23 cellular contexts compared by ENCODE assay signal in the genomic region with DNA sequence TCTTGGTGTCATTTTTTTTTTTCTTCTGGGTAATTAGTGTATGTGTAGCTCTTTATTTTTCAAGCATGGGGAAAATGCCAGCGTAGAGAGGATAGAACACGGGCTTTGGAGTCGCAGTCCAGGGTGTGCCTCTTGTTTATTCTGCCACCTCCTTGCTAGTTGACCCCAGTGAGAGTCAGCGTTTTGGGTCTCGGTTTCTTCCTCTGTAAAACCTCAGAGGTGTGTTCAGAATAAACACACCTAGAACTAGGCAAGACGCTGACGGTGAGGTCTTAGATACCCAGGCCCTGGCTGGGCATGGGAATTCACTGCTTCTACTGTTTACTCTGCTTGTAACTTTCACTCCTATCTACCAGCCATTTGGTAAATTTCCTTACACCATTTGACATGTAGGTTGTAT. TPM values are rescaled to one million over a fixed set of nuclear protein-coding genes. Genes with fewer than 3 reads are reported as not detected.
DNase-seq lines count a peak whose midpoint lies in the region; ATAC-seq, FAIRE-seq and TF ChIP-seq lines count a peak whose summit lies in the region.
"Had no signal": no experiment of that assay in that cellular context is flagged by ENCODE, and none has a peak within 500 bp of the region (broad histone marks: within the 10 kb centered on the region; RNA-seq: fewer than 3 reads in every experiment).

No MANE protein-coding gene starts in this region.

- H2BK15ac ChIP-seq in mesendoderm (replicated peaks; ENCODE audit: low read depth), result no peak overlapping the region

- 93% methylated on average over 7 of the region's 7 CpGs for WGBS in HepG2 (ENCODE audit: low lambda C conversion rate)
- WGBS in right lobe of liver (ENCODE audit: insufficient coverage, low coverage, low lambda C conversion rate, missing lambda C conversion rate), result 90% methylated on average over 3 of the region's 7 CpGs
- WGBS in transverse colon (ENCODE audit: low coverage in 1 of 2), 2 donors, result 69 to 89% methylated on average over 7 of the region's 7 CpGs
- no CpG with 5 or more reads among the region's 7 CpGs for WGBS in mesendoderm (ENCODE audit: extremely low coverage, insufficient coverage, low lambda C conversion rate)

- H3K9me3 ChIP-seq in HepG2 (ENCODE audit: low read length) (no peaks in the 10 kb centered on the region), right lobe of liver (no peaks in the 10 kb centered on the region), colonic mucosa (no peaks in the 10 kb centered on the region), transverse colon (no peaks in the 10 kb centered on the region)
- H3K9me3 ChIP-seq: suprapubic skin had no signal

- peaks cover 74% of the 10 kb centered on the region for H3K4me1 Mint-ChIP-seq in nephron
- H3K4me1 Mint-ChIP-seq: activated B cell treated with CpG ODN at 0.5 μM for 24 hours had no signal

- H3K27me3 ChIP-seq in HepG2 (ENCODE audit: control insufficient read depth in 1 of 2, insufficient read depth in 2 of 2, low read length in 2 of 2), result no peaks in the 10 kb centered on the region
- no peaks in the 10 kb centered on the region for H3K27me3 ChIP-seq in right lobe of liver
- H3K27me3 ChIP-seq in colonic mucosa, result no peaks in the 10 kb centered on the region
- no peaks in the 10 kb centered on the region for H3K27me3 ChIP-seq in transverse colon
- no peaks in the 10 kb centered on the region for H3K27me3 ChIP-seq in mesendoderm (ENCODE audit: insufficient read depth, low read length, poor library complexity)
- H3K27me3 ChIP-seq: suprapubic skin had no signal

- H2BK5ac ChIP-seq in mesendoderm (ENCODE audit: low read length), result no peak overlapping the region

- in situ Hi-C loops in HepG2 (cut with HindIII; ENCODE audit: extremely low pct_ligation_motif_present, low pct_unique_long_range_greater_than_20kb) (no loop called here), transverse colon (cut with MboI; ENCODE audit: low pct_ligation_motif_present in 1 of 4, low pct_unique_long_range_greater_than_20kb in 1 of 4, low sequenced_read_pairs in 3 of 4) (no loop called here)

- H4K5ac ChIP-seq in mesendoderm (ENCODE audit: low read length), result no peak overlapping the region

- TF ChIP-seq EP300 in HepG2 (IDR thresholded peaks at IDR 0.05; ENCODE audit: low read depth in 2 of 2, low read length in 2 of 2) (no peak), HepG2 (CRISPR knock-in tag; IDR thresholded peaks at IDR 0.05; ENCODE audit: borderline replicate concordance) (no peak), transverse colon (IDR thresholded peaks at IDR 0.05; ENCODE audit: low read depth) (no peak)

- no peak for TF ChIP-seq CTCF in HepG2 (CRISPR knock-in tag; IDR thresholded peaks at IDR 0.05)
- TF ChIP-seq CTCF in right lobe of liver (IDR thresholded peaks at IDR 0.05), result no peak
- no peak for TF ChIP-seq CTCF in colonic mucosa (IDR thresholded peaks at IDR 0.05)
- no peak for TF ChIP-seq CTCF in nephron (IDR thresholded peaks at IDR 0.05; ENCODE audit: unreplicated experiment in 3 of 3)
- no peak for TF ChIP-seq CTCF in transverse colon (IDR thresholded peaks at IDR 0.05)

- intact Hi-C loops in HepG2 (cut with micrococcal nuclease; ENCODE audit: unreplicated experiment) (no loop called here), right lobe of liver (cut with DNase I) (no loop called here), colonic mucosa (cut with DNase I) (no loop called here), transverse colon (cut with DNase I; ENCODE audit: low total_unique reads) (no loop called here)

- FAIRE-seq in HepG2 (lab: Jason Lieb, UNC), result no peak

- H2AFZ ChIP-seq in HepG2 (ENCODE audit: low read length), result no peak overlapping the region
- H2AFZ ChIP-seq: GM23338 had no signal

- TF ChIP-seq POLR2A in HepG2 (IDR thresholded peaks at IDR 0.05; ENCODE audit: insufficient read depth in 1 of 2, low read depth in 2 of 2, low read length in 2 of 2) (no peak), right lobe of liver (IDR thresholded peaks at IDR 0.05) (no peak), transverse colon (IDR thresholded peaks at IDR 0.05) (no peak)

- no peak overlapping the region for H3K4ac ChIP-seq in mesendoderm (ENCODE audit: low read depth, low read length)

- H3K9ac ChIP-seq in HepG2 (ENCODE audit: insufficient read depth, low read depth, low read length) (no peak overlapping the region), colonic mucosa (ENCODE audit: low read depth in 2 of 2, low read length in 2 of 2) (peak overlapping the region in 1 of 2 donors; percentile 30), mesendoderm (ENCODE audit: low read length) (no peak overlapping the region)

- POLR2A ChIA-PET in HepG2 (lab: Yijun Ruan, JAX), result interaction anchor here (0.6 to 2.1 kb wide), 2 partner anchors 14 kb away, joined by 3 to 28 read pairs; no protein-coding TSS in a partner anchor

- H3K4me2 ChIP-seq in HepG2 (ENCODE audit: low read depth, low read length), result no peak overlapping the region
- no peak overlapping the region for H3K4me2 ChIP-seq in mesendoderm (ENCODE audit: low read length)
- H3K4me2 ChIP-seq: GM23338 had no signal

- no peak overlapping the region for H2AK5ac ChIP-seq in mesendoderm (ENCODE audit: low read length)

- H3K27ac ChIP-seq in HepG2 (ENCODE audit: extremely low read length, insufficient read depth, low read length) (no peak overlapping the region), right lobe of liver (no peak overlapping the region), colonic mucosa (peak overlapping the region; percentile 76), transverse colon (peak overlapping the region; percentile 56 to 74 (median 68)), mesendoderm (ENCODE audit: low read depth, low read length) (no peak overlapping the region)
- H3K27ac ChIP-seq: suprapubic skin had no signal

- H3K79me1 ChIP-seq in mesendoderm (ENCODE audit: low read length), result peaks cover 1% of the 10 kb centered on the region

- DNase-seq in HepG2 (ENCODE audit: low spot score), result no peak
- no peak for DNase-seq in right lobe of liver
- peak; percentile 69 for DNase-seq in colonic mucosa
- DNase-seq in transverse colon, result no peak
- DNase-seq in mesendoderm, result no peak
- DNase-seq: activated B cell treated with CpG ODN at 0.5 μM for 24 hours; activated CD4-positive, alpha-beta memory T cell treated with anti-CD3 and anti-CD28 coated beads, Interleukin-2, amount 10 ng/mL, durations not matched to agents 7 days and 5 days; activated naive CD4-positive, alpha-beta T cell; activated T-cell treated with anti-CD3 and anti-CD28 coated beads for 4 hours; CD4-positive, CD25-positive, alpha-beta regulatory T cell; central memory CD4-positive, alpha-beta T cell; GDM1; KG1; NCI-H187 treated with DMSO at 0.1 percent for 48 hours; NCI-H345; nucleus accumbens; right cardiac atrium; T-helper 9 cell had no signal

- H3K4me3 ChIP-seq in HepG2 (replicated peaks in 1 of 3; ENCODE audit: insufficient read depth in 1 of 3, low read depth in 2 of 3, low read length in 3 of 3), result no peak overlapping the region
- H3K4me3 ChIP-seq in right lobe of liver, result no peak overlapping the region
- H3K4me3 ChIP-seq in colonic mucosa, result no peak overlapping the region
- H3K4me3 ChIP-seq in transverse colon, result no peak overlapping the region
- no peak overlapping the region for H3K4me3 ChIP-seq in mesendoderm (ENCODE audit: low read length)
- H3K4me3 ChIP-seq: GM23338, suprapubic skin had no signal

- H3K4me1 ChIP-seq in HepG2 (ENCODE audit: insufficient read depth, low read length) (peaks cover 67% of the 10 kb centered on the region), right lobe of liver (peaks cover 0 to 9% (median 4%) of the 10 kb centered on the region in 4 donors), colonic mucosa (peaks cover 28% of the 10 kb centered on the region), transverse colon (peaks cover 36 to 86% (median 68%) of the 10 kb centered on the region in 4 donors), mesendoderm (ENCODE audit: control insufficient read depth, low read depth, low read length) (no peaks in the 10 kb centered on the region)

- no peak for TF ChIP-seq RAD21 in HepG2 (CRISPR knock-in tag; IDR thresholded peaks at IDR 0.05)

- BruUV-seq in HepG2 (replicated peaks; lab: Mats Ljungman, UMichigan), result no TSS peak

- no peaks in the 10 kb centered on the region; the same call in 1 of the 2 replicates for H4K20me1 ChIP-seq in HepG2 (ENCODE audit: insufficient read depth, low read length)

- no peak overlapping the region for H3K23ac ChIP-seq in mesendoderm (ENCODE audit: low read length)

- no peak overlapping the region for H4K8ac ChIP-seq in mesendoderm (ENCODE audit: low read depth, low read length)

- H3K18ac ChIP-seq in mesendoderm (ENCODE audit: low read length), result no peak overlapping the region

- no peak overlapping the region for H3K4me3 Mint-ChIP-seq in nephron
- H3K4me3 Mint-ChIP-seq: activated B cell treated with CpG ODN at 0.5 μM for 24 hours; activated CD4-positive, alpha-beta memory T cell treated with anti-CD3 and anti-CD28 coated beads, Interleukin-2, amount 10 ng/mL, durations not matched to agents 7 days and 5 days; CD4-positive, CD25-positive, alpha-beta regulatory T cell; GM23338 had no signal

- H3K36me3 Mint-ChIP-seq in nephron (ENCODE audit: low read depth), result peaks cover under 1% of the 10 kb centered on the region
- H3K36me3 Mint-ChIP-seq: CD4-positive, CD25-positive, alpha-beta regulatory T cell had no signal

- H3K56ac ChIP-seq in mesendoderm (ENCODE audit: low read length), result no peak overlapping the region

- H3K79me2 ChIP-seq in HepG2 (ENCODE audit: insufficient read depth, low read length), result peaks cover 52% of the 10 kb centered on the region
- H3K79me2 ChIP-seq in mesendoderm (ENCODE audit: control insufficient read depth, insufficient read depth, low read length), result no peaks in the 10 kb centered on the region

- H3K27ac Mint-ChIP-seq in nephron, result peak overlapping the region; percentile 19 to 81 (median 78)
- H3K27ac Mint-ChIP-seq: activated B cell treated with CpG ODN at 0.5 μM for 24 hours; activated CD4-positive, alpha-beta memory T cell treated with anti-CD3 and anti-CD28 coated beads, Interleukin-2, amount 10 ng/mL, durations not matched to agents 7 days and 5 days; CD4-positive, CD25-positive, alpha-beta regulatory T cell had no signal

- H3K36me3 ChIP-seq in HepG2 (replicated peaks in 1 of 2; ENCODE audit: control insufficient read depth in 1 of 2, insufficient read depth in 2 of 2, low read length in 2 of 2) (no peaks in the 10 kb centered on the region), right lobe of liver (no peaks in the 10 kb centered on the region), colonic mucosa (no peaks in the 10 kb centered on the region), transverse colon (no peaks in the 10 kb centered on the region), mesendoderm (ENCODE audit: control insufficient read depth, insufficient read depth, low read length) (no peaks in the 10 kb centered on the region)
- H3K36me3 ChIP-seq: suprapubic skin had no signal

- H3K9me3 Mint-ChIP-seq in nephron, result no peaks in the 10 kb centered on the region
- H3K9me3 Mint-ChIP-seq: activated B cell treated with CpG ODN at 0.5 μM for 24 hours; activated CD4-positive, alpha-beta memory T cell treated with anti-CD3 and anti-CD28 coated beads, Interleukin-2, amount 10 ng/mL, durations not matched to agents 7 days and 5 days; CD4-positive, CD25-positive, alpha-beta regulatory T cell; GM23338 had no signal

- no peak overlapping the region for H2BK120ac ChIP-seq in mesendoderm (ENCODE audit: low read depth, low read length)

- ATAC-seq in HepG2 (no peak), right lobe of liver (no peak), GM18498 (IDR thresholded peaks at IDR 0.05; ENCODE audit: unreplicated experiment) (no peak), GM18909 (IDR thresholded peaks at IDR 0.05; ENCODE audit: poor library complexity, unreplicated experiment) (no peak)
- ATAC-seq: GM23338 had no signal

- CTCF ChIA-PET in HepG2 (lab: Yijun Ruan, JAX; ENCODE audit: low intra/inter-chr PET ratio, low total read pairs), result no interaction called here

- H3K27me3 Mint-ChIP-seq in nephron (ENCODE audit: low read depth), result no peaks in the 10 kb centered on the region

RNA-seq across cellular contexts. Expression of gene ASAP2, which starts 41.8 kb away (rescaled TPM):
- total RNA-seq in HepG2 (2016; rRNA removed; fragmentation: Illumina TruSeq; extraction: Trizol) (7.3 and 7.5 TPM in 2 replicates), right lobe of liver (1 to 10 TPM; 2.4 to 5.2 (median 3.9) TPM), colonic mucosa (10 to 100 TPM; 58.1 to 61.7 TPM), transverse colon (10 to 100 TPM; 33.2 to 62.1 (median 54.5) TPM)
- 2.7 and 4.4 TPM in 2 replicates for total RNA-seq in HepG2 (2016; cell fraction: cytosol; rRNA removed; fragmentation: Illumina TruSeq; extraction: Trizol; ENCODE audit: low read depth)
- total RNA-seq in HepG2 (2016; cell fraction: insoluble cytoplasmic fraction; rRNA removed; fragmentation: Illumina TruSeq; extraction: Trizol), result 5.8 and 6.1 TPM in 2 replicates
- total RNA-seq in HepG2 (2016; cell fraction: membrane; rRNA removed; fragmentation: Illumina TruSeq; extraction: Trizol), result 5.3 and 5.4 TPM in 2 replicates
- 9.2 and 12.1 TPM in 2 replicates for total RNA-seq in HepG2 (2016; cell fraction: nucleus; rRNA removed; fragmentation: Illumina TruSeq; extraction: Trizol)
- polyA plus RNA-seq in HepG2 (2011; rRNA removed), result 15.5 and 22.3 TPM in 2 replicates
- 10.3 and 11.1 TPM in 2 replicates for polyA plus RNA-seq in HepG2 (2011; cell fraction: cytosol; rRNA removed)
- polyA plus RNA-seq in HepG2 (2011; cell fraction: nucleus; rRNA removed), result 23.5 and 27.0 TPM in 2 replicates
- polyA plus RNA-seq in HepG2 (2012), result 8.6 and 9.2 TPM in 2 replicates
- polyA plus RNA-seq in HepG2 (2016; cell fraction: cytosol; fragmentation: Illumina TruSeq; extraction: Trizol; ENCODE audit: low read depth), result 0.52 and 0.53 TPM in 2 replicates
- polyA plus RNA-seq in HepG2 (2016; cell fraction: insoluble cytoplasmic fraction; fragmentation: Illumina TruSeq; extraction: Trizol; ENCODE audit: low read depth), result 6.8 and 8.0 TPM in 2 replicates
- polyA plus RNA-seq in HepG2 (2016; cell fraction: membrane; fragmentation: Illumina TruSeq; extraction: Trizol; ENCODE audit: low read depth), result 2.2 and 2.8 TPM in 2 replicates
- 12.8 and 15.6 TPM in 2 replicates for polyA plus RNA-seq in HepG2 (2016; cell fraction: nucleus; fragmentation: Illumina TruSeq; extraction: Trizol; ENCODE audit: insufficient read depth, low read depth)
- polyA minus RNA-seq in HepG2 (2011; rRNA and poly(A)+ RNA removed; ENCODE audit: low replicate concordance), result 13.6 and 22.4 TPM in 2 replicates
- polyA minus RNA-seq in HepG2 (2011; cell fraction: cytosol; rRNA and poly(A)+ RNA removed), result 14.0 and 17.7 TPM in 2 replicates
- 49.2 and 56.1 TPM in 2 replicates for polyA minus RNA-seq in HepG2 (2011; cell fraction: nucleus; rRNA and poly(A)+ RNA removed)
- 3.8 TPM for polyA plus RNA-seq in mesendoderm (2013, experiment 1 of 2)
- polyA plus RNA-seq in mesendoderm (2013, experiment 2 of 2), result 4.6 TPM
- total RNA-seq: activated B cell treated with CpG ODN at 0.5 μM for 24 hours had no signal
- polyA plus RNA-seq: CD4-positive, CD25-positive, alpha-beta regulatory T cell had no signal

Comparison
In these comparisons a context has a peak if more than half of its experiments do, and no peak if none do; other contexts are left out.
1. H3K27ac ChIP-seq: peak in colonic mucosa (single experiment) and transverse colon (4 of 4); none in HepG2 (single experiment), right lobe of liver (0 of 3) and mesendoderm (single experiment).